ENCODE assay signal across 1 cellular context in genomic region chr5:148957591-148958202, GRCh38.
TF ChIP-seq lines count a peak whose summit lies in the region.

No MANE protein-coding gene starts in this region.

TF ChIP-seq in GM23338, 12 proteins besides CTCF, POLR2A, EP300 and RAD21 (continued from another document):
- TF ChIP-seq REST (IDR thresholded peaks at IDR 0.05; ENCODE audit: unreplicated experiment) (no peak), ZNF331 (CRISPR knock-in tag; IDR thresholded peaks at IDR 0.05; ENCODE audit: low read depth) (no peak), POLR2AphosphoS5 (IDR thresholded peaks at IDR 0.05; ENCODE audit: low read depth) (no peak), NANOG (IDR thresholded peaks at IDR 0.05; ENCODE audit: borderline replicate concordance) (no peak), CREB1 (CRISPR knock-in tag; IDR thresholded peaks at IDR 0.05; ENCODE audit: low read depth) (no peak), STAT1 (IDR thresholded peaks at IDR 0.05; ENCODE audit: unreplicated experiment) (no peak)
